2 cellular contexts compared by ENCODE assay signal in the genomic region with DNA sequence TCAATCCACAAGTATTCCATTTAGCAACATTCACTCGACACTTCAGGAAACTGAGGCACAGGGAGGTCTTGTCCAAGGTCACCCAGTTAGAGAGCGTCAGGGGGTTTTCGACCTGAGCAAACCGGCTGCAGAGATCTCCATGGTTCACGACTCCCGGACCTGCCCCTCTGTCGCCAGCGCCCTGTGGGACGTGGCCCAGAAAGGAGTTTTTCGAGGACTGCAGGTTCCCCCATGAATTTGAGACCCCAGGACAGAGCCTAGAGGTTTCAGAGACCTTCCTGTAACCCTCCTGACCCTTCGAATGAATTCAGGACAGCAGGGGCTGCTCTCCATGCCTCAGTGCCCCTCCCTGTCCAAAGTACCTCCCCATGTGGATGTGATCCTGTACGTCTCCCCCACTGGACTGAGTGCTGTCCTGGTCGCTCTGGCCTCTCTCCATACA.
TF ChIP-seq lines count a peak whose summit lies in the region.

No MANE protein-coding gene starts in this region.

TF ChIP-seq in SK-N-SH, 30 proteins besides CTCF, POLR2A, EP300 and RAD21:
- no peak for TF ChIP-seq PBX3 (IDR thresholded peaks at IDR 0.05)
- TF ChIP-seq, protein P1, sequence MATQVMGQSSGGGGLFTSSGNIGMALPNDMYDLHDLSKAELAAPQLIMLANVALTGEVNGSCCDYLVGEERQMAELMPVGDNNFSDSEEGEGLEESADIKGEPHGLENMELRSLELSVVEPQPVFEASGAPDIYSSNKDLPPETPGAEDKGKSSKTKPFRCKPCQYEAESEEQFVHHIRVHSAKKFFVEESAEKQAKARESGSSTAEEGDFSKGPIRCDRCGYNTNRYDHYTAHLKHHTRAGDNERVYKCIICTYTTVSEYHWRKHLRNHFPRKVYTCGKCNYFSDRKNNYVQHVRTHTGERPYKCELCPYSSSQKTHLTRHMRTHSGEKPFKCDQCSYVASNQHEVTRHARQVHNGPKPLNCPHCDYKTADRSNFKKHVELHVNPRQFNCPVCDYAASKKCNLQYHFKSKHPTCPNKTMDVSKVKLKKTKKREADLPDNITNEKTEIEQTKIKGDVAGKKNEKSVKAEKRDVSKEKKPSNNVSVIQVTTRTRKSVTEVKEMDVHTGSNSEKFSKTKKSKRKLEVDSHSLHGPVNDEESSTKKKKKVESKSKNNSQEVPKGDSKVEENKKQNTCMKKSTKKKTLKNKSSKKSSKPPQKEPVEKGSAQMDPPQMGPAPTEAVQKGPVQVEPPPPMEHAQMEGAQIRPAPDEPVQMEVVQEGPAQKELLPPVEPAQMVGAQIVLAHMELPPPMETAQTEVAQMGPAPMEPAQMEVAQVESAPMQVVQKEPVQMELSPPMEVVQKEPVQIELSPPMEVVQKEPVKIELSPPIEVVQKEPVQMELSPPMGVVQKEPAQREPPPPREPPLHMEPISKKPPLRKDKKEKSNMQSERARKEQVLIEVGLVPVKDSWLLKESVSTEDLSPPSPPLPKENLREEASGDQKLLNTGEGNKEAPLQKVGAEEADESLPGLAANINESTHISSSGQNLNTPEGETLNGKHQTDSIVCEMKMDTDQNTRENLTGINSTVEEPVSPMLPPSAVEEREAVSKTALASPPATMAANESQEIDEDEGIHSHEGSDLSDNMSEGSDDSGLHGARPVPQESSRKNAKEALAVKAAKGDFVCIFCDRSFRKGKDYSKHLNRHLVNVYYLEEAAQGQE (IDR thresholded peaks at IDR 0.05; ENCODE audit: low read depth, low read length) = no peak
TF ChIP-seq in SK-N-SH: peak in this region for 0.

TF ChIP-seq in SK-N-SH treated with all-trans-retinoic acid at 6 μM for 48 hours, 23 proteins besides CTCF, POLR2A, EP300 and RAD21 (continued from another document):
- TF ChIP-seq CSRNP3 (CRISPR knock-in tag; IDR thresholded peaks at IDR 0.05) (no peak), PATZ1 (CRISPR knock-in tag; IDR thresholded peaks at IDR 0.05; ENCODE audit: borderline replicate concordance) (no peak), ZFP30 (CRISPR knock-in tag; IDR thresholded peaks at IDR 0.05) (no peak), TCF4 (CRISPR knock-in tag; IDR thresholded peaks at IDR 0.05; ENCODE audit: borderline replicate concordance) (no peak)
- TF ChIP-seq, protein P2, sequence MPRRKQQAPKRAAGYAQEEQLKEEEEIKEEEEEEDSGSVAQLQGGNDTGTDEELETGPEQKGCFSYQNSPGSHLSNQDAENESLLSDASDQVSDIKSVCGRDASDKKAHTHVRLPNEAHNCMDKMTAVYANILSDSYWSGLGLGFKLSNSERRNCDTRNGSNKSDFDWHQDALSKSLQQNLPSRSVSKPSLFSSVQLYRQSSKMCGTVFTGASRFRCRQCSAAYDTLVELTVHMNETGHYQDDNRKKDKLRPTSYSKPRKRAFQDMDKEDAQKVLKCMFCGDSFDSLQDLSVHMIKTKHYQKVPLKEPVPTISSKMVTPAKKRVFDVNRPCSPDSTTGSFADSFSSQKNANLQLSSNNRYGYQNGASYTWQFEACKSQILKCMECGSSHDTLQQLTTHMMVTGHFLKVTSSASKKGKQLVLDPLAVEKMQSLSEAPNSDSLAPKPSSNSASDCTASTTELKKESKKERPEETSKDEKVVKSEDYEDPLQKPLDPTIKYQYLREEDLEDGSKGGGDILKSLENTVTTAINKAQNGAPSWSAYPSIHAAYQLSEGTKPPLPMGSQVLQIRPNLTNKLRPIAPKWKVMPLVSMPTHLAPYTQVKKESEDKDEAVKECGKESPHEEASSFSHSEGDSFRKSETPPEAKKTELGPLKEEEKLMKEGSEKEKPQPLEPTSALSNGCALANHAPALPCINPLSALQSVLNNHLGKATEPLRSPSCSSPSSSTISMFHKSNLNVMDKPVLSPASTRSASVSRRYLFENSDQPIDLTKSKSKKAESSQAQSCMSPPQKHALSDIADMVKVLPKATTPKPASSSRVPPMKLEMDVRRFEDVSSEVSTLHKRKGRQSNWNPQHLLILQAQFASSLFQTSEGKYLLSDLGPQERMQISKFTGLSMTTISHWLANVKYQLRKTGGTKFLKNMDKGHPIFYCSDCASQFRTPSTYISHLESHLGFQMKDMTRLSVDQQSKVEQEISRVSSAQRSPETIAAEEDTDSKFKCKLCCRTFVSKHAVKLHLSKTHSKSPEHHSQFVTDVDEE (CRISPR knock-in tag; IDR thresholded peaks at IDR 0.05) = no peak
